Comparison of ENCODE assay signal across 15 cellular contexts in the genomic region with DNA sequence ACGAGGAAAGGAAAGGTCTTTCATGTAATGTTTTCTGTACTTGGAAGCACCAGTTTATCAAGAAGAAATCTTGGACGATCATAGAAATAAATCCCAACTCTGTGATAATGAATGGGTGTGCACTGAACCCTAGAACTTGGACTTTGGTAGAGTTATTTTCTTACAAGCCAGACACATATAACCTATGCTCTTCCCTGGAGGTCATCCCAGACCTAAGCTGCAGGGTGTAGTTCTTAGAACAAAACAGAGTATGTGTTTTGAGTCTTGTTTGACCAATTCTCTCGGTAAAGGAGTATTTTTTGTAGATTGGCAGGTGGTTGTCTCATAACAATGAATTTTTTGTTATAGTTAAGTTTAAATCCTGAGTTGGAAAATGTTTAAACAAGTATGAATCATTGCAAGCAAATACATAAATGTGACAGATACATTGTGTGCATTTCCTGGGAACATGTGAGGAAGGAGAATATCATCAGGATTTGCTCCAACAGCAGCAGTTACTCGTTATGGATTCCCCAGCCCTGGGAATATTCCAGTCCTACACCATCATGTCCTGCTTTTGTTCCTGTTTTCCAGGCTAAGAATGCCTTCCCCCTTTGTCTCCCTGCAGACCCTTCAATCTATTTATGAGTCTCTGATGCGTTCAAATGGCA.
DNase-seq lines count a peak whose midpoint lies in the region; ATAC-seq, FAIRE-seq and TF ChIP-seq lines count a peak whose summit lies in the region.
"Had no signal": no experiment of that assay in that cellular context is flagged by ENCODE, and none has a peak within 500 bp of the region (broad histone marks: within the 10 kb centered on the region; RNA-seq: fewer than 3 reads in every experiment).

No MANE protein-coding gene starts in this region.

- TF ChIP-seq CTCF in bronchial epithelial cell (IDR thresholded peaks at IDR 0.05; ENCODE audit: insufficient read depth, low read length, severe bottlenecking): no peak
- TF ChIP-seq CTCF in body of pancreas (IDR thresholded peaks at IDR 0.05): no peak

- H3K27ac ChIP-seq in body of pancreas: no peak overlapping the region
- H3K27ac ChIP-seq: BLaER1 had no signal

- H3K9me3 ChIP-seq in body of pancreas: no peaks in the 10 kb centered on the region
- H3K9me3 ChIP-seq: BLaER1 had no signal

- H3K4me1 ChIP-seq in body of pancreas: no peaks in the 10 kb centered on the region
- H3K4me1 ChIP-seq: BLaER1 had no signal

- no peaks in the 10 kb centered on the region for H3K36me3 ChIP-seq in bronchial epithelial cell (ENCODE audit: control insufficient read depth, insufficient read depth, low read length)
- no peaks in the 10 kb centered on the region for H3K36me3 ChIP-seq in body of pancreas (replicated peaks in 1 of 2; ENCODE audit: insufficient read depth in 1 of 2, low read depth in 2 of 2)
- H3K36me3 ChIP-seq: BLaER1 had no signal

- no peak for TF ChIP-seq POLR2A in body of pancreas (IDR thresholded peaks at IDR 0.05)

- H3K4me3 ChIP-seq in bronchial epithelial cell (ENCODE audit: low read depth, low read length): no peak overlapping the region
- H3K4me3 ChIP-seq in body of pancreas: no peak overlapping the region
- H3K4me3 ChIP-seq: BLaER1 had no signal

- intact Hi-C loops in left colon (cut with DNase I, micrococcal nuclease): no loop called here
- intact Hi-C loops in sciatic nerve (cut with DNase I): no loop called here
- intact Hi-C loops in body of pancreas (cut with DNase I): no loop called here

- H3K27me3 ChIP-seq in bronchial epithelial cell (ENCODE audit: control insufficient read depth, insufficient read depth, low read length): no peaks in the 10 kb centered on the region
- H3K27me3 ChIP-seq in body of pancreas: no peaks in the 10 kb centered on the region
- H3K27me3 ChIP-seq: BLaER1 had no signal

- no peak for FAIRE-seq in bronchial epithelial cell (lab: Jason Lieb, UNC)

- ATAC-seq in left colon (peak; percentile 63), sciatic nerve (peak; percentile 75), body of pancreas (no peak)
- ATAC-seq: CD8-positive, alpha-beta T cell had no signal

- peak; percentile 24 for DNase-seq in DMS53 treated with DMSO at 0.1 percent for 48 hours (lab: John Stamatoyannopoulos, UW; ENCODE audit: unreplicated experiment)
- DNase-seq in bronchial epithelial cell (ENCODE audit: low read depth): peak; percentile 22
- DNase-seq in left colon: no peak
- no peak for DNase-seq in sciatic nerve (ENCODE audit: low spot score)
- no peak for DNase-seq in HT-29 (ENCODE audit: low spot score)
- DNase-seq in body of pancreas: no peak
- DNase-seq in activated CD8-positive, alpha-beta memory T cell treated with anti-CD3 and anti-CD28 coated beads for 24 hours: no peak
- no peak for DNase-seq in NCI-H1048 (lab: John Stamatoyannopoulos, UW)
- DNase-seq: Calu3; CD8-positive, alpha-beta T cell; KG1; NCI-H187 treated with DMSO at 0.1 percent for 48 hours; NCI-H226; NCI-H524 had no signal

- WGBS in body of pancreas, 2 donors: 46 to 51% methylated on average over 5 of the region's 5 CpGs

Comparison
In these comparisons a context has a peak if more than half of its experiments do, and no peak if none do; other contexts are left out.
1. DNase-seq: peak in DMS53 treated with DMSO at 0.1 percent for 48 hours (single experiment) and bronchial epithelial cell (single experiment); none in left colon (0 of 2), sciatic nerve (single experiment), HT-29 (single experiment), body of pancreas (0 of 4), activated CD8-positive, alpha-beta memory T cell treated with anti-CD3 and anti-CD28 coated beads for 24 hours (single experiment) and NCI-H1048 (single experiment).